ENCODE assay signal across 1 cellular context in the genomic region with DNA sequence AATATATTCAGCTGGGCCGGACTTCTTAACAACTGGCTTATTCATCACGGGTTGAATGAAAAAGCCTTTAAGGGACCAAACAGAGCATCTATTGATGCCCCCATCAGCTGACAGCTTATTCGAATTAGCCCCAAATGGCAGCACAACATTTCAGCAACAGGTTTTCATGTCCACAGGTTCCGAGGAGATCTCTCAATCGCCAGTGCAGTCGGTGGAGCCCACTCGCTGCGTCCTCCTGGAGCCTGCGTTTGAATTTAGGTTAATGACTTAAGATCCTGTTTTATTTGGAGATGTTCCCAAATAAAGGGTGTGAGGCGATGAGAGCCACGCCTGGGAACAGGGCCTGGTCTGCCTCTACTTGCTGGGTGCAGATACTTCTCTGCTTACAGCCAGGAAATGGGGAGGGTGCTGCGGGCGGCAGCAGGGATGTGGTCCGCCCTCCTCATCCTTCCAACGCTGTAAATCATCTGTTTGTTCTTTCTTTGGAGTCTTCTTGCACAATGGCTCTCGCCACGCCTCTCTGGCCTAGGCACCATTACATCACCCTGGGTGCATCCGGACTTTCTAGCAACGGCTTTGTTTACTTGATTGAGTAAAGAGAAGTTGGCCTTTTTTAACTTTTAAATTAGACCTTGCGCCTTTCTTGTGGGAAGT.
TF ChIP-seq lines count a peak whose summit lies in the region.

No MANE protein-coding gene starts in this region.

TF ChIP-seq in HepG2, 621 proteins besides CTCF, POLR2A, EP300 and RAD21 (continued from another document and continues in another):
- peak; percentile 93 for TF ChIP-seq MYC (CRISPR knock-in tag; IDR thresholded peaks at IDR 0.05; ENCODE audit: borderline replicate concordance)
- TF ChIP-seq, protein P1, sequence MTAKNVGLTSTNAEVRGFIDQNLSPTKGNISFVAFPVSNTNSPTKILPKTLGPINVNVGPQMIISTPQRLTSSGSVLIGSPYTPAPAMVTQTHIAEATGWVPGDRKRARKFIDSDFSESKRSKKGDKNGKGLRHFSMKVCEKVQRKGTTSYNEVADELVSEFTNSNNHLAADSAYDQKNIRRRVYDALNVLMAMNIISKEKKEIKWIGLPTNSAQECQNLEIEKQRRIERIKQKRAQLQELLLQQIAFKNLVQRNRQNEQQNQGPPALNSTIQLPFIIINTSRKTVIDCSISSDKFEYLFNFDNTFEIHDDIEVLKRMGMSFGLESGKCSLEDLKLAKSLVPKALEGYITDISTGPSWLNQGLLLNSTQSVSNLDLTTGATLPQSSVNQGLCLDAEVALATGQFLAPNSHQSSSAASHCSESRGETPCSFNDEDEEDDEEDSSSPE (CRISPR knock-in tag; IDR thresholded peaks at IDR 0.05): peak; percentile 57; the same call in 1 of the 2 replicates
- TF ChIP-seq, protein P2, sequence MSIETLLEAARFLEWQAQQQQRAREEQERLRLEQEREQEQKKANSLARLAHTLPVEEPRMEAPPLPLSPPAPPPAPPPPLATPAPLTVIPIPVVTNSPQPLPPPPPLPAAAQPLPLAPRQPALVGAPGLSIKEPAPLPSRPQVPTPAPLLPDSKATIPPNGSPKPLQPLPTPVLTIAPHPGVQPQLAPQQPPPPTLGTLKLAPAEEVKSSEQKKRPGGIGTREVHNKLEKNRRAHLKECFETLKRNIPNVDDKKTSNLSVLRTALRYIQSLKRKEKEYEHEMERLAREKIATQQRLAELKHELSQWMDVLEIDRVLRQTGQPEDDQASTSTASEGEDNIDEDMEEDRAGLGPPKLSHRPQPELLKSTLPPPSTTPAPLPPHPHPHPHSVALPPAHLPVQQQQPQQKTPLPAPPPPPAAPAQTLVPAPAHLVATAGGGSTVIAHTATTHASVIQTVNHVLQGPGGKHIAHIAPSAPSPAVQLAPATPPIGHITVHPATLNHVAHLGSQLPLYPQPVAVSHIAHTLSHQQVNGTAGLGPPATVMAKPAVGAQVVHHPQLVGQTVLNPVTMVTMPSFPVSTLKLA (IDR thresholded peaks at IDR 0.05): peak; percentile 61; the same call in 1 of the 2 replicates
- no peak; the same call in 1 of the 2 replicates for TF ChIP-seq DNMT1 (CRISPR knock-in tag; IDR thresholded peaks at IDR 0.05)
- TF ChIP-seq FIP1L1 (IDR thresholded peaks at IDR 0.05; ENCODE audit: borderline replicate concordance, insufficient read depth, low read depth, low read length): no peak
- no peak for TF ChIP-seq MTF2 (CRISPR knock-in tag; IDR thresholded peaks at IDR 0.05; ENCODE audit: borderline replicate concordance)
- TF ChIP-seq ATF7 (IDR thresholded peaks at IDR 0.05): peak; percentile 96
- TF ChIP-seq ATF7 (CRISPR knock-in tag; IDR thresholded peaks at IDR 0.05): peak; percentile 100
- TF ChIP-seq GATAD2A (CRISPR knock-in tag; IDR thresholded peaks at IDR 0.05): peak; percentile 100
- peak; percentile 74; the same call in 1 of the 2 replicates for TF ChIP-seq KDM5A (IDR thresholded peaks at IDR 0.05; ENCODE audit: borderline replicate concordance, low read length)
- TF ChIP-seq TAF15 (IDR thresholded peaks at IDR 0.05; ENCODE audit: low read depth, low read length, poor library complexity, severe bottlenecking): no peak
- no peak for TF ChIP-seq CBX2 (IDR thresholded peaks at IDR 0.05; ENCODE audit: low read depth, low read length)
- TF ChIP-seq CBX2 (CRISPR knock-in tag; IDR thresholded peaks at IDR 0.05; ENCODE audit: low read depth): no peak
- TF ChIP-seq ZMYM2 (CRISPR knock-in tag; IDR thresholded peaks at IDR 0.05): no peak
- TF ChIP-seq, protein P3, sequence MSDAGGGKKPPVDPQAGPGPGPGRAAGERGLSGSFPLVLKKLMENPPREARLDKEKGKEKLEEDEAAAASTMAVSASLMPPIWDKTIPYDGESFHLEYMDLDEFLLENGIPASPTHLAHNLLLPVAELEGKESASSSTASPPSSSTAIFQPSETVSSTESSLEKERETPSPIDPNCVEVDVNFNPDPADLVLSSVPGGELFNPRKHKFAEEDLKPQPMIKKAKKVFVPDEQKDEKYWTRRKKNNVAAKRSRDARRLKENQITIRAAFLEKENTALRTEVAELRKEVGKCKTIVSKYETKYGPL (CRISPR knock-in tag; IDR thresholded peaks at IDR 0.05): peak; percentile 88; the same call in 1 of the 2 replicates
- peak; percentile 90; the same call in 1 of the 2 replicates for TF ChIP-seq PAX8 (CRISPR knock-in tag; IDR thresholded peaks at IDR 0.05; ENCODE audit: borderline replicate concordance)
- peak; percentile 92; the same call in 1 of the 2 replicates for TF ChIP-seq HIVEP1 (CRISPR knock-in tag; IDR thresholded peaks at IDR 0.05)
- TF ChIP-seq, protein P4, sequence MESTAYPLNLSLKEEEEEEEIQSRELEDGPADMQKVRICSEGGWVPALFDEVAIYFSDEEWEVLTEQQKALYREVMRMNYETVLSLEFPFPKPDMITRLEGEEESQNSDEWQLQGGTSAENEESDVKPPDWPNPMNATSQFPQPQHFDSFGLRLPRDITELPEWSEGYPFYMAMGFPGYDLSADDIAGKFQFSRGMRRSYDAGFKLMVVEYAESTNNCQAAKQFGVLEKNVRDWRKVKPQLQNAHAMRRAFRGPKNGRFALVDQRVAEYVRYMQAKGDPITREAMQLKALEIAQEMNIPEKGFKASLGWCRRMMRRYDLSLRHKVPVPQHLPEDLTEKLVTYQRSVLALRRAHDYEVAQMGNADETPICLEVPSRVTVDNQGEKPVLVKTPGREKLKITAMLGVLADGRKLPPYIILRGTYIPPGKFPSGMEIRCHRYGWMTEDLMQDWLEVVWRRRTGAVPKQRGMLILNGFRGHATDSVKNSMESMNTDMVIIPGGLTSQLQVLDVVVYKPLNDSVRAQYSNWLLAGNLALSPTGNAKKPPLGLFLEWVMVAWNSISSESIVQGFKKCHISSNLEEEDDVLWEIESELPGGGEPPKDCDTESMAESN (CRISPR knock-in tag; conservative IDR thresholded peaks at IDR 0.05): peak; percentile 77
- peak; percentile 47; the same call in 1 of the 2 replicates for TF ChIP-seq ZZZ3 (CRISPR knock-in tag; IDR thresholded peaks at IDR 0.05; ENCODE audit: borderline replicate concordance)
- TF ChIP-seq ZNF883 (CRISPR knock-in tag; IDR thresholded peaks at IDR 0.05; ENCODE audit: not compliant biosample characterization): peak; percentile 10
- TF ChIP-seq, protein P5, sequence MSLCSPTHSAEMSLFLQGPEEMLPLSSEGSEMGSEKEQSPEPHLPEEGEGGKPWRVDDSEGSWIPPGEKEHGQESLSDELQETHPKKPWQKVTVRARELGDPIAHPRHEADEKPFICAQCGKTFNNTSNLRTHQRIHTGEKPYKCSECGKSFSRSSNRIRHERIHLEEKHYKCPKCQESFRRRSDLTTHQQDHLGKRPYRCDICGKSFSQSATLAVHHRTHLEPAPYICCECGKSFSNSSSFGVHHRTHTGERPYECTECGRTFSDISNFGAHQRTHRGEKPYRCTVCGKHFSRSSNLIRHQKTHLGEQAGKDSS (CRISPR knock-in tag; IDR thresholded peaks at IDR 0.05; ENCODE audit: borderline replicate concordance, low read depth): peak; percentile 97
- no peak for TF ChIP-seq NBN (conservative IDR thresholded peaks at IDR 0.05)
- peak; percentile 98 for TF ChIP-seq DMAP1 (CRISPR knock-in tag; IDR thresholded peaks at IDR 0.05)
- TF ChIP-seq, protein P6, sequence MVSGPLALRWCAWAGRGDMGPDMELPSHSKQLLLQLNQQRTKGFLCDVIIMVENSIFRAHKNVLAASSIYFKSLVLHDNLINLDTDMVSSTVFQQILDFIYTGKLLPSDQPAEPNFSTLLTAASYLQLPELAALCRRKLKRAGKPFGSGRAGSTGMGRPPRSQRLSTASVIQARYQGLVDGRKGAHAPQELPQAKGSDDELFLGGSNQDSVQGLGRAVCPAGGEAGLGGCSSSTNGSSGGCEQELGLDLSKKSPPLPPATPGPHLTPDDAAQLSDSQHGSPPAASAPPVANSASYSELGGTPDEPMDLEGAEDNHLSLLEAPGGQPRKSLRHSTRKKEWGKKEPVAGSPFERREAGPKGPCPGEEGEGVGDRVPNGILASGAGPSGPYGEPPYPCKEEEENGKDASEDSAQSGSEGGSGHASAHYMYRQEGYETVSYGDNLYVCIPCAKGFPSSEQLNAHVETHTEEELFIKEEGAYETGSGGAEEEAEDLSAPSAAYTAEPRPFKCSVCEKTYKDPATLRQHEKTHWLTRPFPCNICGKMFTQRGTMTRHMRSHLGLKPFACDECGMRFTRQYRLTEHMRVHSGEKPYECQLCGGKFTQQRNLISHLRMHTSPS (CRISPR knock-in tag; IDR thresholded peaks at IDR 0.05; ENCODE audit: low read depth): peak; percentile 73; the same call in 1 of the 2 replicates
- TF ChIP-seq, protein P7, sequence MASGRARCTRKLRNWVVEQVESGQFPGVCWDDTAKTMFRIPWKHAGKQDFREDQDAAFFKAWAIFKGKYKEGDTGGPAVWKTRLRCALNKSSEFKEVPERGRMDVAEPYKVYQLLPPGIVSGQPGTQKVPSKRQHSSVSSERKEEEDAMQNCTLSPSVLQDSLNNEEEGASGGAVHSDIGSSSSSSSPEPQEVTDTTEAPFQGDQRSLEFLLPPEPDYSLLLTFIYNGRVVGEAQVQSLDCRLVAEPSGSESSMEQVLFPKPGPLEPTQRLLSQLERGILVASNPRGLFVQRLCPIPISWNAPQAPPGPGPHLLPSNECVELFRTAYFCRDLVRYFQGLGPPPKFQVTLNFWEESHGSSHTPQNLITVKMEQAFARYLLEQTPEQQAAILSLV (CRISPR knock-in tag; IDR thresholded peaks at IDR 0.05; ENCODE audit: borderline replicate concordance): peak; percentile 50; the same call in 1 of the 2 replicates
- no peak for TF ChIP-seq WIZ (CRISPR knock-in tag; IDR thresholded peaks at IDR 0.05)
- no peak for TF ChIP-seq SETDB1 (CRISPR knock-in tag; IDR thresholded peaks at IDR 0.05; ENCODE audit: borderline replicate concordance)
- TF ChIP-seq TP53 (CRISPR knock-in tag; conservative IDR thresholded peaks at IDR 0.05): peak; percentile 83; the same call in 1 of the 2 replicates
- TF ChIP-seq, protein P8, sequence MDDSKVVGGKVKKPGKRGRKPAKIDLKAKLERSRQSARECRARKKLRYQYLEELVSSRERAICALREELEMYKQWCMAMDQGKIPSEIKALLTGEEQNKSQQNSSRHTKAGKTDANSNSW (CRISPR knock-in tag; IDR thresholded peaks at IDR 0.05; ENCODE audit: borderline replicate concordance): no peak
- no peak for TF ChIP-seq RFX1 (IDR thresholded peaks at IDR 0.05)
- TF ChIP-seq FOSL1 (CRISPR knock-in tag; IDR thresholded peaks at IDR 0.05; ENCODE audit: borderline replicate concordance): peak; percentile 39; the same call in 1 of the 2 replicates
- TF ChIP-seq, protein P9, sequence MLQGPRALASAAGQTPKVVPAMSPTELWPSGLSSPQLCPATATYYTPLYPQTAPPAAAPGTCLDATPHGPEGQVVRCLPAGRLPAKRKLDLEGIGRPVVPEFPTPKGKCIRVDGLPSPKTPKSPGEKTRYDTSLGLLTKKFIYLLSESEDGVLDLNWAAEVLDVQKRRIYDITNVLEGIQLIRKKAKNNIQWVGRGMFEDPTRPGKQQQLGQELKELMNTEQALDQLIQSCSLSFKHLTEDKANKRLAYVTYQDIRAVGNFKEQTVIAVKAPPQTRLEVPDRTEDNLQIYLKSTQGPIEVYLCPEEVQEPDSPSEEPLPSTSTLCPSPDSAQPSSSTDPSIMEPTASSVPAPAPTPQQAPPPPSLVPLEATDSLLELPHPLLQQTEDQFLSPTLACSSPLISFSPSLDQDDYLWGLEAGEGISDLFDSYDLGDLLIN (CRISPR knock-in tag; IDR thresholded peaks at IDR 0.05; ENCODE audit: borderline replicate concordance): 0 out of 2 replicates have a peak, but pooled peaks have one; percentile 45
- TF ChIP-seq, protein P10, sequence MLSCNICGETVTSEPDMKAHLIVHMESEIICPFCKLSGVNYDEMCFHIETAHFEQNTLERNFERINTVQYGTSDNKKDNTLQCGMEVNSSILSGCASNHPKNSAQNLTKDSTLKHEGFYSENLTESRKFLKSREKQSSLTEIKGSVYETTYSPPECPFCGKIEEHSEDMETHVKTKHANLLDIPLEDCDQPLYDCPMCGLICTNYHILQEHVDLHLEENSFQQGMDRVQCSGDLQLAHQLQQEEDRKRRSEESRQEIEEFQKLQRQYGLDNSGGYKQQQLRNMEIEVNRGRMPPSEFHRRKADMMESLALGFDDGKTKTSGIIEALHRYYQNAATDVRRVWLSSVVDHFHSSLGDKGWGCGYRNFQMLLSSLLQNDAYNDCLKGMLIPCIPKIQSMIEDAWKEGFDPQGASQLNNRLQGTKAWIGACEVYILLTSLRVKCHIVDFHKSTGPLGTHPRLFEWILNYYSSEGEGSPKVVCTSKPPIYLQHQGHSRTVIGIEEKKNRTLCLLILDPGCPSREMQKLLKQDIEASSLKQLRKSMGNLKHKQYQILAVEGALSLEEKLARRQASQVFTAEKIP (CRISPR knock-in tag; IDR thresholded peaks at IDR 0.05; ENCODE audit: borderline replicate concordance): no peak
- no peak for TF ChIP-seq FLYWCH1 (CRISPR knock-in tag; IDR thresholded peaks at IDR 0.05)
- no peak for TF ChIP-seq ZNF558 (CRISPR knock-in tag; IDR thresholded peaks at IDR 0.05; ENCODE audit: borderline replicate concordance)
- TF ChIP-seq MTA1 (CRISPR knock-in tag; IDR thresholded peaks at IDR 0.05; ENCODE audit: borderline replicate concordance): peak; percentile 87
- TF ChIP-seq ZNF260 (CRISPR knock-in tag; IDR thresholded peaks at IDR 0.05; ENCODE audit: borderline replicate concordance, low read depth): no peak
- peak; percentile 97 for TF ChIP-seq NCOA2 (CRISPR knock-in tag; IDR thresholded peaks at IDR 0.05)
- no peak for TF ChIP-seq ARNT (IDR thresholded peaks at IDR 0.05)
- TF ChIP-seq ZFP36L1 (CRISPR knock-in tag; IDR thresholded peaks at IDR 0.05): no peak; the same call in 1 of the 2 replicates
- TF ChIP-seq ZNF432 (CRISPR knock-in tag; IDR thresholded peaks at IDR 0.05; ENCODE audit: borderline replicate concordance): no peak
- peak; percentile 92 for TF ChIP-seq ZEB1 (IDR thresholded peaks at IDR 0.05; ENCODE audit: insufficient replicate concordance, low read depth)
- peak; percentile 69 for TF ChIP-seq ZNF256 (CRISPR knock-in tag; conservative IDR thresholded peaks at IDR 0.05)
- TF ChIP-seq ZKSCAN1 (IDR thresholded peaks at IDR 0.05; ENCODE audit: low read length): no peak
- no peak for TF ChIP-seq NRL (CRISPR knock-in tag; IDR thresholded peaks at IDR 0.05; ENCODE audit: borderline replicate concordance)
- peak; percentile 99 for TF ChIP-seq KDM3A (CRISPR knock-in tag; IDR thresholded peaks at IDR 0.05; ENCODE audit: low read depth)
- TF ChIP-seq, protein P11, sequence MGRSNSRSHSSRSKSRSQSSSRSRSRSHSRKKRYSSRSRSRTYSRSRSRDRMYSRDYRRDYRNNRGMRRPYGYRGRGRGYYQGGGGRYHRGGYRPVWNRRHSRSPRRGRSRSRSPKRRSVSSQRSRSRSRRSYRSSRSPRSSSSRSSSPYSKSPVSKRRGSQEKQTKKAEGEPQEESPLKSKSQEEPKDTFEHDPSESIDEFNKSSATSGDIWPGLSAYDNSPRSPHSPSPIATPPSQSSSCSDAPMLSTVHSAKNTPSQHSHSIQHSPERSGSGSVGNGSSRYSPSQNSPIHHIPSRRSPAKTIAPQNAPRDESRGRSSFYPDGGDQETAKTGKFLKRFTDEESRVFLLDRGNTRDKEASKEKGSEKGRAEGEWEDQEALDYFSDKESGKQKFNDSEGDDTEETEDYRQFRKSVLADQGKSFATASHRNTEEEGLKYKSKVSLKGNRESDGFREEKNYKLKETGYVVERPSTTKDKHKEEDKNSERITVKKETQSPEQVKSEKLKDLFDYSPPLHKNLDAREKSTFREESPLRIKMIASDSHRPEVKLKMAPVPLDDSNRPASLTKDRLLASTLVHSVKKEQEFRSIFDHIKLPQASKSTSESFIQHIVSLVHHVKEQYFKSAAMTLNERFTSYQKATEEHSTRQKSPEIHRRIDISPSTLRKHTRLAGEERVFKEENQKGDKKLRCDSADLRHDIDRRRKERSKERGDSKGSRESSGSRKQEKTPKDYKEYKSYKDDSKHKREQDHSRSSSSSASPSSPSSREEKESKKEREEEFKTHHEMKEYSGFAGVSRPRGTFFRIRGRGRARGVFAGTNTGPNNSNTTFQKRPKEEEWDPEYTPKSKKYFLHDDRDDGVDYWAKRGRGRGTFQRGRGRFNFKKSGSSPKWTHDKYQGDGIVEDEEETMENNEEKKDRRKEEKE (IDR thresholded peaks at IDR 0.05): no peak
- peak; percentile 76 for TF ChIP-seq RBM22 (optimal IDR thresholded peaks at IDR 0.05; ENCODE audit: low read length)
- TF ChIP-seq ZNF674 (CRISPR knock-in tag; IDR thresholded peaks at IDR 0.05; ENCODE audit: low read depth): 0 out of 2 replicates have a peak, but pooled peaks have one; percentile 55
